Comparison of ENCODE assay signal across 17 cellular contexts in the genomic region with DNA sequence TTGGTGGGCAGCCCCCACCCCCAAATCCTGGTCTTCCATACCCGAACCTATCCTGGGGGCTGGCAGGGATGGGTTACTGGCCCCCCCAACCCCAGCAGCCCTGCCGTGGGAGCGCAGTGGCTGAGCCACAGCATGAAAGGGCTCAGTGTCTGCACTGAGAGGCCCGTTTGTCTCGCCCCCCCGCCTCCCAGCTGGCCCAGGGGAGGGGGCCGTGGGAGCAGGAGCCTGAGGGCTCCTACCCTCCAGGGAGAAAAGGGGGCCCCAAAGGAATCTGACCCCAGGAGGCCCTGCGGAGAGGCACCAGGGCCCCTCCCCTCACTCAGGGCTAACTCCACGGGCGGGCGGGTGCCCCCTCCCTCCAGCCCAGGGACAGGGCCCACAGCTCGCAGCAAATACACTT. TPM values are rescaled to one million over a fixed set of nuclear protein-coding genes. Genes with fewer than 3 reads are reported as not detected.
A peak's percentile ranks its signal among the peaks of the same experiment; 100 is the strongest.
DNase-seq lines count a peak whose midpoint lies in the region; ATAC-seq and TF ChIP-seq lines count a peak whose summit lies in the region.
"Had no signal": no experiment of that assay in that cellular context is flagged by ENCODE, and none has a peak within 500 bp of the region (broad histone marks: within the 10 kb centered on the region; RNA-seq: fewer than 3 reads in every experiment).

No MANE protein-coding gene starts in this region.

- peak overlapping the region in 7 of 11 experiments; percentile 8 to 57 (median 41); a peak in 8 of 22 replicates for H3K27ac ChIP-seq in BLaER1 treated with 17β-estradiol and CSF1 and Interleukin-3, amounts not matched to agents 10 nM and 100 nM
- H3K27ac ChIP-seq in coronary artery (peak overlapping the region; percentile 11 to 77), lower lobe of right lung (peak overlapping the region; percentile 76), spleen (peak overlapping the region; percentile 22 to 90 (median 80))

- H3K36me3 ChIP-seq in BLaER1 treated with 17β-estradiol and CSF1 and Interleukin-3, amounts not matched to agents 10 nM and 100 nM = peaks cover 6 to 97% (median 78%) of the 10 kb centered on the region in 11 experiments; a peak in 21 of 22 replicates
- H3K36me3 ChIP-seq in lower lobe of right lung (peaks cover 60% of the 10 kb centered on the region), spleen (peaks cover 0 to 69% (median 6%) of the 10 kb centered on the region in 6 donors)

- no peak overlapping the region for H3K4me3 ChIP-seq in BLaER1 treated with 17β-estradiol and CSF1 and Interleukin-3, amounts not matched to agents 10 nM and 100 nM
- no peak overlapping the region for H3K4me3 ChIP-seq in coronary artery
- peak overlapping the region; percentile 68 for H3K4me3 ChIP-seq in lower lobe of right lung
- H3K4me3 ChIP-seq in spleen = peak overlapping the region in 2 of 8 donors; percentile 14 to 57
- H3K4me3 ChIP-seq: adrenal gland had no signal

- 70 to 81% (median 81%) methylated on average over 10 to 12 of the region's 12 CpGs; no CpG with 5 or more reads in 1 of the 5 donors for WGBS in spleen, 5 donors

- no peaks in the 10 kb centered on the region for H3K27me3 Mint-ChIP-seq in natural killer cell treated with Interleukin-12 subunit alpha and Interleukin-12 subunit beta and Interleukin-15 and Interleukin-18, amount 100 ng/mL, for 72 hours
- H3K27me3 Mint-ChIP-seq in HFFc6 (ENCODE audit: insufficient read depth) = no peaks in the 10 kb centered on the region; the same call in 1 of the 2 replicates
- H3K27me3 Mint-ChIP-seq: activated CD8-positive, alpha-beta memory T cell treated with anti-CD3 and anti-CD28 coated beads, Interleukin-2, amount 10 ng/mL, durations not matched to agents 7 days and 5 days had no signal

- no peaks in the 10 kb centered on the region for H3K9me3 ChIP-seq in BLaER1 treated with 17β-estradiol and CSF1 and Interleukin-3, amounts not matched to agents 10 nM and 100 nM (replicated peaks in 1 of 11)
- H3K9me3 ChIP-seq in lower lobe of right lung = no peaks in the 10 kb centered on the region
- no peaks in the 10 kb centered on the region for H3K9me3 ChIP-seq in spleen
- H3K9me3 ChIP-seq: adrenal gland, SK-N-SH had no signal

- peaks cover 0 to 3% of the 10 kb centered on the region in 2 donors for H3K4me1 Mint-ChIP-seq in natural killer cell treated with Interleukin-12 subunit alpha and Interleukin-12 subunit beta and Interleukin-15 and Interleukin-18, amount 100 ng/mL, for 72 hours (ENCODE audit: low read depth in 2 of 2)
- H3K4me1 Mint-ChIP-seq in HFFc6 (ENCODE audit: low read depth) = peaks cover 18% of the 10 kb centered on the region
- H3K4me1 Mint-ChIP-seq: activated CD8-positive, alpha-beta memory T cell treated with anti-CD3 and anti-CD28 coated beads, Interleukin-2, amount 10 ng/mL, durations not matched to agents 7 days and 5 days had no signal

- H3K36me3 Mint-ChIP-seq in natural killer cell treated with Interleukin-12 subunit alpha and Interleukin-12 subunit beta and Interleukin-15 and Interleukin-18, amount 100 ng/mL, for 72 hours = no peaks in the 10 kb centered on the region
- H3K36me3 Mint-ChIP-seq in HFFc6 (ENCODE audit: low read depth) = no peaks in the 10 kb centered on the region
- H3K36me3 Mint-ChIP-seq: activated CD8-positive, alpha-beta memory T cell treated with anti-CD3 and anti-CD28 coated beads, Interleukin-2, amount 10 ng/mL, durations not matched to agents 7 days and 5 days; stimulated activated memory B cell treated with anti-CD40 and anti-IgM and Interleukin-4, amounts not matched to agents 10 μg/mL and 1 μg/mL and 100 μg/mL, for 72 hours had no signal

- H3K9ac ChIP-seq in BLaER1 treated with 17β-estradiol and CSF1 and Interleukin-3, amounts not matched to agents 10 nM and 100 nM = peak overlapping the region in 8 of 11 experiments; percentile 23 to 71 (median 48); a peak in 11 of 22 replicates
- H3K9ac ChIP-seq: SK-N-SH had no signal

- H3K4me1 ChIP-seq in BLaER1 treated with 17β-estradiol and CSF1 and Interleukin-3, amounts not matched to agents 10 nM and 100 nM = peaks cover 19 to 100% (median 96%) of the 10 kb centered on the region in 10 experiments
- H3K4me1 ChIP-seq in lower lobe of right lung (peaks cover 50% of the 10 kb centered on the region), spleen (peaks cover 0 to 98% (median 61%) of the 10 kb centered on the region in 6 donors)

- intact Hi-C loops in lower lobe of right lung (cut with DNase I) = no loop called here
- intact Hi-C loops in spleen (cut with DNase I; ENCODE audit: low total_unique reads) = no loop called here

- DNase-seq in coronary artery (ENCODE audit: low spot score) = no peak
- DNase-seq in lower lobe of right lung = no peak
- DNase-seq in spleen = no peak
- no peak for DNase-seq in GOT3 (lab: John Stamatoyannopoulos, UW)
- DNase-seq in natural killer cell treated with Interleukin-12 subunit alpha and Interleukin-12 subunit beta and Interleukin-15 and Interleukin-18, amount 100 ng/mL, for 72 hours (ENCODE audit: low spot score) = no peak
- DNase-seq in NCI-H1105 (lab: John Stamatoyannopoulos, UW) = no peak
- DNase-seq in HFFc6 = no peak
- DNase-seq: activated CD8-positive, alpha-beta memory T cell treated with anti-CD3 and anti-CD28 coated beads, Interleukin-2, amount 10 ng/mL, durations not matched to agents 7 days and 5 days; DND-41; HCEC 1CT; NCI-H1436 treated with DMSO at 0.1 percent for 48 hours; SK-N-SH; T1000 had no signal

- H3K4me2 ChIP-seq in BLaER1 treated with 17β-estradiol and CSF1 and Interleukin-3, amounts not matched to agents 10 nM and 100 nM = peak overlapping the region in 8 of 11 experiments; percentile 42 to 99 (median 64); a peak in 16 of 22 replicates
- H3K4me2 ChIP-seq: SK-N-SH had no signal

- no peak for ATAC-seq in lower lobe of right lung
- no peak for ATAC-seq in natural killer cell treated with Interleukin-12 subunit alpha and Interleukin-12 subunit beta and Interleukin-15 and Interleukin-18, amount 100 ng/mL, for 72 hours
- ATAC-seq: activated CD8-positive, alpha-beta memory T cell treated with anti-CD3 and anti-CD28 coated beads, Interleukin-2, amount 10 ng/mL, durations not matched to agents 7 days and 5 days; stimulated activated memory B cell treated with anti-CD40 and anti-IgM and Interleukin-4, amounts not matched to agents 10 μg/mL and 1 μg/mL and 100 μg/mL, for 72 hours had no signal

- peaks cover 0 to 96% (median 65%) of the 10 kb centered on the region in 11 experiments; a peak in 17 of 22 replicates for H4K20me1 ChIP-seq in BLaER1 treated with 17β-estradiol and CSF1 and Interleukin-3, amounts not matched to agents 10 nM and 100 nM

- no peak overlapping the region for H3K4me3 Mint-ChIP-seq in natural killer cell treated with Interleukin-12 subunit alpha and Interleukin-12 subunit beta and Interleukin-15 and Interleukin-18, amount 100 ng/mL, for 72 hours
- H3K4me3 Mint-ChIP-seq in HFFc6 = no peak overlapping the region
- H3K4me3 Mint-ChIP-seq: activated CD8-positive, alpha-beta memory T cell treated with anti-CD3 and anti-CD28 coated beads, Interleukin-2, amount 10 ng/mL, durations not matched to agents 7 days and 5 days; stimulated activated memory B cell treated with anti-CD40 and anti-IgM and Interleukin-4, amounts not matched to agents 10 μg/mL and 1 μg/mL and 100 μg/mL, for 72 hours had no signal

- no peak for TF ChIP-seq POLR2A in spleen (IDR thresholded peaks at IDR 0.05)

- no peaks in the 10 kb centered on the region for H3K27me3 ChIP-seq in BLaER1 treated with 17β-estradiol and CSF1 and Interleukin-3, amounts not matched to agents 10 nM and 100 nM
- no peaks in the 10 kb centered on the region for H3K27me3 ChIP-seq in lower lobe of right lung (ENCODE audit: low read depth)
- no peaks in the 10 kb centered on the region for H3K27me3 ChIP-seq in spleen (replicated peaks in 1 of 7)
- H3K27me3 ChIP-seq: adrenal gland had no signal

- TF ChIP-seq CTCF in coronary artery (IDR thresholded peaks at IDR 0.05) = no peak
- no peak for TF ChIP-seq CTCF in lower lobe of right lung (IDR thresholded peaks at IDR 0.05)
- no peak for TF ChIP-seq CTCF in spleen (IDR thresholded peaks at IDR 0.05 in 8 of 11, conservative IDR thresholded peaks at IDR 0.05 in 3 of 11)
- TF ChIP-seq CTCF in HFFc6 (IDR thresholded peaks at IDR 0.05) = no peak

- H3K27ac Mint-ChIP-seq in natural killer cell treated with Interleukin-12 subunit alpha and Interleukin-12 subunit beta and Interleukin-15 and Interleukin-18, amount 100 ng/mL, for 72 hours = no peak overlapping the region
- H3K27ac Mint-ChIP-seq in HFFc6 = no peak overlapping the region
- H3K27ac Mint-ChIP-seq: activated CD8-positive, alpha-beta memory T cell treated with anti-CD3 and anti-CD28 coated beads, Interleukin-2, amount 10 ng/mL, durations not matched to agents 7 days and 5 days; activated T-helper 2 cell treated with anti-CD3 and anti-CD28 coated beads, Interferon-gamma antibody, Interleukin-2, Interleukin-4, amounts not matched to agents 10 μg/mL and 5 μg/mL and 100 μg/mL, durations not matched to agents 14 hours and 24 hours and 36 hours; stimulated activated memory B cell treated with anti-CD40 and anti-IgM and Interleukin-4, amounts not matched to agents 10 μg/mL and 1 μg/mL and 100 μg/mL, for 72 hours had no signal

- no peaks in the 10 kb centered on the region for H3K9me3 Mint-ChIP-seq in natural killer cell treated with Interleukin-12 subunit alpha and Interleukin-12 subunit beta and Interleukin-15 and Interleukin-18, amount 100 ng/mL, for 72 hours
- H3K9me3 Mint-ChIP-seq in HFFc6 = no peaks in the 10 kb centered on the region
- H3K9me3 Mint-ChIP-seq: activated T-helper 2 cell treated with anti-CD3 and anti-CD28 coated beads, Interferon-gamma antibody, Interleukin-2, Interleukin-4, amounts not matched to agents 10 μg/mL and 5 μg/mL and 100 μg/mL, durations not matched to agents 14 hours and 24 hours and 36 hours; stimulated activated memory B cell treated with anti-CD40 and anti-IgM and Interleukin-4, amounts not matched to agents 10 μg/mL and 1 μg/mL and 100 μg/mL, for 72 hours had no signal

RNA-seq across cellular contexts. Expression of a gene that starts 7.6 kb away (rescaled TPM):
- total RNA-seq in lower lobe of right lung = 68.8 TPM
- 100 to 1,000 TPM in 3 of 7 donors, 10 to 100 TPM in 4; 33.5 to 135 (median 51.1) TPM for total RNA-seq in spleen
- 10 to 100 TPM in 1 of 3 donors, 1 to 10 TPM in 2; 4.7 to 27.8 (median 6.2) TPM for polyA plus RNA-seq in spleen
- under 1 TPM; 0.33 to 0.98 TPM for total RNA-seq in natural killer cell treated with Interleukin-12 subunit alpha and Interleukin-12 subunit beta and Interleukin-15 and Interleukin-18, amount 100 ng/mL, for 72 hours
- total RNA-seq in HFFc6 (2021; fragmentation: NEBNext Ultra II Directional; extraction: Animal tissue kit (Norgen Biotek cat#: 25700)) = 10 to 100 TPM; 17.5 to 25.3 (median 21.5) TPM

RNA-seq across cellular contexts. Expression of a gene that starts 8.6 kb away (rescaled TPM):
- total RNA-seq in lower lobe of right lung = 20.4 TPM
- total RNA-seq in spleen = 10 to 100 TPM; 31.0 to 58.1 (median 35.4) TPM
- 10 to 100 TPM; 40.8 to 87.8 (median 68.9) TPM for polyA plus RNA-seq in spleen
- 100 to 1,000 TPM in 1 of 2 donors, 10 to 100 TPM in 1; 37.5 to 106 TPM for total RNA-seq in natural killer cell treated with Interleukin-12 subunit alpha and Interleukin-12 subunit beta and Interleukin-15 and Interleukin-18, amount 100 ng/mL, for 72 hours
- total RNA-seq in HFFc6 (2021; fragmentation: NEBNext Ultra II Directional; extraction: Animal tissue kit (Norgen Biotek cat#: 25700)) = 10 to 100 TPM in 2 of 6 experiments, 1 to 10 TPM in 4; 8.7 to 11.1 (median 9.4) TPM

RNA-seq across cellular contexts. Expression of a gene that starts 17.8 kb away (rescaled TPM):
- total RNA-seq in lower lobe of right lung (111 TPM), spleen (10 to 100 TPM; 44.0 to 97.8 (median 75.1) TPM)
- polyA plus RNA-seq in spleen = 100 to 1,000 TPM in 1 of 3 donors, 10 to 100 TPM in 2; 28.6 to 153 (median 92.6) TPM
- total RNA-seq in natural killer cell treated with Interleukin-12 subunit alpha and Interleukin-12 subunit beta and Interleukin-15 and Interleukin-18, amount 100 ng/mL, for 72 hours = 10 to 100 TPM; 21.4 to 34.1 TPM
- under 1 TPM; 0.14 to 0.55 (median 0.46) TPM for total RNA-seq in HFFc6 (2021; fragmentation: NEBNext Ultra II Directional; extraction: Animal tissue kit (Norgen Biotek cat#: 25700))

RNA-seq across cellular contexts. Expression of a gene that starts 51.3 kb away (rescaled TPM):
- total RNA-seq in lower lobe of right lung (89.5 TPM), spleen (100 to 1,000 TPM in 1 of 7 donors, 10 to 100 TPM in 6; 66.6 to 101 (median 94.1) TPM)
- 10 to 100 TPM; 24.8 to 77.8 (median 59.5) TPM for polyA plus RNA-seq in spleen
- 100 to 1,000 TPM in 1 of 2 donors, 10 to 100 TPM in 1; 69.9 to 106 TPM for total RNA-seq in natural killer cell treated with Interleukin-12 subunit alpha and Interleukin-12 subunit beta and Interleukin-15 and Interleukin-18, amount 100 ng/mL, for 72 hours
- 10 to 100 TPM; 31.7 to 43.9 (median 41.2) TPM for total RNA-seq in HFFc6 (2021; fragmentation: NEBNext Ultra II Directional; extraction: Animal tissue kit (Norgen Biotek cat#: 25700))

Comparison
In these comparisons a context has a peak if more than half of its experiments do, and no peak if none do; other contexts are left out.
1. RNA of a gene that starts 7.6 kb away (total RNA-seq): 68.8 TPM in lower lobe of right lung (single experiment), 33.5 to 135 TPM in spleen and 17.5 to 25.3 TPM in HFFc6; 0.33 to 0.98 TPM in natural killer cell treated with Interleukin-12 subunit alpha and Interleukin-12 subunit beta and Interleukin-15 and Interleukin-18, amount 100 ng/mL, for 72 hours; every median in the first group is over 4 times any median in the second.
2. RNA of a gene that starts 17.8 kb away (total RNA-seq): 111 TPM in lower lobe of right lung (single experiment), 44.0 to 97.8 TPM in spleen and 21.4 to 34.1 TPM in natural killer cell treated with Interleukin-12 subunit alpha and Interleukin-12 subunit beta and Interleukin-15 and Interleukin-18, amount 100 ng/mL, for 72 hours; 0.14 to 0.55 TPM in HFFc6; every median in the first group is over 10 times any median in the second.
3. Peak in every context shown above with its lines, with median percentiles within 50 percentile points of each other: H3K27ac ChIP-seq.